In the genomic region with DNA sequence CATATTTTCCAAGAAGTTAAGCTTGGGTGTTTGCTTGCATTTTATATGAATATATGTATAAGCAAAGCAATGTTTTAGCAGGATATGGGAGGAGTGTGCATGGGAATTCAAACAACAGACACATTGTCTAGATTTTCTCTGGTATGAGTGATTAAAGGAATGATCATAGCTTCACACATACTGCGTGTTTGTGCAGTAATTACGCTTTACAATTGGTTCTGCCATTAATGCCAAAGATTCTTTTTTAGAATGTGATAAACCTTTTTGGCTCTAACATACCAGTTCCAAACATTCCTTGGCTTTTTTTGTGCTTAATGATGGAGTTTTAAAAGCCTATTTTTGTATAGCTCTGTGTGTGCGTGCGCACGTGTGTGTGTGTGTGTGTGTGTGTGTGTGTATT, we compare ENCODE assay signal across 15 cellular contexts.
"Had no signal": no experiment of that assay in that cellular context is flagged by ENCODE, and none has a peak within 500 bp of the region (broad histone marks: within the 10 kb centered on the region; RNA-seq: fewer than 3 reads in every experiment).

No MANE protein-coding gene starts in this region.

- FAIRE-seq: small intestine had no signal

- H3K36me3 ChIP-seq: colonic mucosa, right atrium auricular region, sigmoid colon, stomach had no signal

- H3K4me1 Mint-ChIP-seq: naive thymus-derived CD8-positive, alpha-beta T cell had no signal

- H3K4me3 Mint-ChIP-seq: naive thymus-derived CD8-positive, alpha-beta T cell had no signal

- H3K4me1 ChIP-seq: colonic mucosa, right atrium auricular region, sigmoid colon had no signal

- H3K27ac Mint-ChIP-seq: naive thymus-derived CD8-positive, alpha-beta T cell had no signal

- H3K27me3 ChIP-seq: colonic mucosa, right atrium auricular region, sigmoid colon, stomach had no signal

- H3K36me3 Mint-ChIP-seq: naive thymus-derived CD8-positive, alpha-beta T cell had no signal

- H3K27ac ChIP-seq: colonic mucosa, right atrium auricular region, sigmoid colon, stomach had no signal

- H3K9me3 ChIP-seq: colonic mucosa, right atrium auricular region, sigmoid colon, stomach had no signal

- DNase-seq: colonic mucosa; dermis blood vessel endothelial cell; foreskin fibroblast; left colon; left ventricle myocardium superior; naive thymus-derived CD8-positive, alpha-beta T cell; posterior cingulate gyrus; sigmoid colon; small intestine; stimulated activated CD4-positive, alpha-beta T cell treated with anti-CD3 and anti-CD28 coated beads, Interleukin-12 subunit alpha, Interleukin-12 subunit beta, amount 100 ng/mL, for 4 hours; stimulated activated naive CD4-positive, alpha-beta T cell; stomach; substantia nigra had no signal

- H3K4me3 ChIP-seq: colonic mucosa, lung, right atrium auricular region, sigmoid colon, stomach had no signal
